In genomic region chr11:111936045-111936400, GRCh38 we compare ENCODE assay signal across 1 cellular context.
TF ChIP-seq lines count a peak whose summit lies in the region.

No MANE protein-coding gene starts in this region.

TF ChIP-seq in K562, 482 proteins besides CTCF, POLR2A, EP300 and RAD21:
- TF ChIP-seq GTF2E2 (tag; IDR thresholded peaks at IDR 0.05) (peak; percentile 29), POLR2H (tag; IDR thresholded peaks at IDR 0.05; ENCODE audit: low read depth) (no peak)
